39 cellular contexts compared by ENCODE assay signal in the genomic region with DNA sequence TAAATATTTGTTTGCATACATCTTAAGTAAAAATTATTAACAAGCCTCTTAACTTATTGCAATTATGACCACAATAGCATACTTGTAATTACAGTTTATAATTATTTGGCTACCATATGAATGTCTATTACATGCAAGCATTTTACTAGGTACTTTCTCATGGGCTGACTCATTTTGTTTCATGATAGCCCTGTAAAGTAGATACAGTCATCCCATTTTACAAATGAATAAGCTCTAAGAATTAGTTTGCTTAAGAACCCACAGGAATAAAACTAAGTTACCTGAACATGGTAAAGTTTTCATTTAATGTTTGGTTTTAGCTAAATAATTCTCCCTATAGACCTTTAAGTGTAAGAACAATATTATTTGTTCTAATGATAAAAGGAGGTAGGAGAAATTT.
"Had no signal": no experiment of that assay in that cellular context is flagged by ENCODE, and none has a peak within 500 bp of the region (broad histone marks: within the 10 kb centered on the region; RNA-seq: fewer than 3 reads in every experiment).

No MANE protein-coding gene starts in this region.

- H3K27me3 Mint-ChIP-seq: activated naive CD4-positive, alpha-beta T cell treated with anti-CD3 and anti-CD28 coated beads, Interleukin-2, amount 10 ng/mL, durations not matched to agents 7 days and 5 days; activated naive CD4-positive, alpha-beta T cell treated with anti-CD3 and anti-CD28 coated beads, Interleukin-2, amount 50 U/mL, for 24 hours; activated naive CD8-positive, alpha-beta T cell; activated naive CD8-positive, alpha-beta T cell treated with anti-CD3 and anti-CD28 coated beads for 36 hours; activated naive CD8-positive, alpha-beta T cell treated with anti-CD3 and anti-CD28 coated beads, Interleukin-2, amount 10 ng/mL, durations not matched to agents 7 days and 5 days; activated naive CD8-positive, alpha-beta T cell treated with anti-CD3 and anti-CD28 coated beads, Interleukin-2, amount 50 U/mL, for 24 hours; activated T-cell treated with anti-CD3 and anti-CD28 coated beads, Interleukin-2, amount 50 U/mL, for 24 hours; activated T-helper 17 cell treated with anti-CD3 and anti-CD28 coated beads, Interleukin-2, amount 50 U/mL, for 72 hours; brain; central memory CD8-positive, alpha-beta T cell had no signal

- H3K4me3 Mint-ChIP-seq: activated naive CD4-positive, alpha-beta T cell treated with anti-CD3 and anti-CD28 coated beads for 36 hours; activated naive CD4-positive, alpha-beta T cell treated with anti-CD3 and anti-CD28 coated beads, Interleukin-2, amount 10 ng/mL, durations not matched to agents 7 days and 5 days; activated naive CD4-positive, alpha-beta T cell treated with anti-CD3 and anti-CD28 coated beads, Interleukin-2, amount 50 U/mL, for 24 hours; activated naive CD8-positive, alpha-beta T cell; activated naive CD8-positive, alpha-beta T cell treated with anti-CD3 and anti-CD28 coated beads for 36 hours; activated naive CD8-positive, alpha-beta T cell treated with anti-CD3 and anti-CD28 coated beads, Interleukin-2, amount 10 ng/mL, durations not matched to agents 7 days and 5 days; activated naive CD8-positive, alpha-beta T cell treated with anti-CD3 and anti-CD28 coated beads, Interleukin-2, amount 50 U/mL, for 24 hours; activated T-cell treated with anti-CD3 and anti-CD28 coated beads, Interleukin-2, amount 50 U/mL, for 24 hours; activated T-cell treated with anti-CD3 and anti-CD28 coated beads, Interleukin-2, amount 50 U/mL, for 4 hours; activated T-cell treated with anti-CD3 and anti-CD28 coated beads, Interleukin-2, amount 50 U/mL, for 72 hours; activated T-helper 1 cell treated with anti-CD3 and anti-CD28 coated beads, Interleukin-12 subunit alpha, Interleukin-12 subunit beta, Interleukin-2, Interleukin-4 antibody, amounts not matched to agents 30 ng/mL and 10 ng/mL and 1 ng/mL, durations not matched to agents 14 hours and 24 hours and 36 hours; activated T-helper 17 cell treated with anti-CD3 and anti-CD28 coated beads, Interleukin-2, amount 50 U/mL, for 72 hours; brain; central memory CD8-positive, alpha-beta T cell had no signal

- H3K9me3 ChIP-seq: adrenal gland, body of pancreas had no signal

- H3K27ac ChIP-seq: adrenal gland, ascending aorta, body of pancreas, brain microvascular endothelial cell, breast epithelium, cardiac muscle cell had no signal

- DNase-seq: activated effector memory CD4-positive, alpha-beta T cell treated with anti-CD3 and anti-CD28 coated beads, Interleukin-2, amount 50 U/mL, for 16 hours; activated effector memory CD4-positive, alpha-beta T cell treated with Interleukin-2 at 50 U/mL for 16 hours; activated gamma-delta T cell; activated gamma-delta T cell treated with Interleukin-2 at 50 U/mL for 16 hours; activated naive CD4-positive, alpha-beta T cell; activated naive CD4-positive, alpha-beta T cell treated with anti-CD3 and anti-CD28 coated beads for 36 hours; activated naive CD4-positive, alpha-beta T cell treated with anti-CD3 and anti-CD28 coated beads, Interleukin-2, amount 10 ng/mL, durations not matched to agents 7 days and 5 days; activated naive CD4-positive, alpha-beta T cell treated with anti-CD3 and anti-CD28 coated beads, Interleukin-2, amount 50 U/mL, for 16 hours; activated naive CD4-positive, alpha-beta T cell treated with Interleukin-2 at 50 U/mL for 16 hours; activated naive CD8-positive, alpha-beta T cell treated with anti-CD3 and anti-CD28 coated beads for 36 hours; activated naive CD8-positive, alpha-beta T cell treated with anti-CD3 and anti-CD28 coated beads, Interleukin-2, amount 10 ng/mL, durations not matched to agents 7 days and 5 days; activated naive CD8-positive, alpha-beta T cell treated with anti-CD3 and anti-CD28 coated beads, Interleukin-2, amount 50 U/mL, for 24 hours; activated T-cell treated with anti-CD3 and anti-CD28 coated beads, Interleukin-2, amount 50 U/mL, for 1 hour; activated T-cell treated with anti-CD3 and anti-CD28 coated beads, Interleukin-2, amount 50 U/mL, for 24 hours; activated T-cell treated with anti-CD3 and anti-CD28 coated beads, Interleukin-2, amount 50 U/mL, for 4 hours; activated T-cell treated with anti-CD3 and anti-CD28 coated beads, Interleukin-2, amount 50 U/mL, for 48 hours; activated T-cell treated with anti-CD3 and anti-CD28 coated beads, Interleukin-2, amount 50 U/mL, for 72 hours; adrenal gland; amniotic stem cell; amygdala; anterior cingulate cortex; aorta; body of pancreas; brain microvascular endothelial cell; caudate nucleus; central memory CD4-positive, alpha-beta T cell; cerebellar nuclear complex had no signal

- H3K36me3 Mint-ChIP-seq: activated naive CD4-positive, alpha-beta T cell treated with anti-CD3 and anti-CD28 coated beads, Interleukin-2, amount 10 ng/mL, durations not matched to agents 7 days and 5 days; activated naive CD4-positive, alpha-beta T cell treated with anti-CD3 and anti-CD28 coated beads, Interleukin-2, amount 50 U/mL, for 24 hours; activated naive CD8-positive, alpha-beta T cell; activated naive CD8-positive, alpha-beta T cell treated with anti-CD3 and anti-CD28 coated beads for 36 hours; activated naive CD8-positive, alpha-beta T cell treated with anti-CD3 and anti-CD28 coated beads, Interleukin-2, amount 10 ng/mL, durations not matched to agents 7 days and 5 days; brain had no signal

- H3K36me3 ChIP-seq: adrenal gland, ascending aorta, brain microvascular endothelial cell, breast epithelium, cardiac muscle cell had no signal

- H3K27me3 ChIP-seq: adrenal gland, ascending aorta, body of pancreas, brain microvascular endothelial cell, breast epithelium, cardiac muscle cell had no signal

- H3K4me3 ChIP-seq: adrenal gland, ascending aorta, body of pancreas, breast epithelium, cardiac muscle cell had no signal

- H3K4me1 Mint-ChIP-seq: activated naive CD4-positive, alpha-beta T cell treated with anti-CD3 and anti-CD28 coated beads, Interleukin-2, amount 10 ng/mL, durations not matched to agents 7 days and 5 days; activated naive CD4-positive, alpha-beta T cell treated with anti-CD3 and anti-CD28 coated beads, Interleukin-2, amount 50 U/mL, for 24 hours; activated naive CD8-positive, alpha-beta T cell treated with anti-CD3 and anti-CD28 coated beads for 36 hours; activated naive CD8-positive, alpha-beta T cell treated with anti-CD3 and anti-CD28 coated beads, Interleukin-2, amount 10 ng/mL, durations not matched to agents 7 days and 5 days; activated naive CD8-positive, alpha-beta T cell treated with anti-CD3 and anti-CD28 coated beads, Interleukin-2, amount 50 U/mL, for 24 hours; activated T-helper 17 cell treated with anti-CD3 and anti-CD28 coated beads, Interleukin-2, amount 50 U/mL, for 72 hours; brain; central memory CD8-positive, alpha-beta T cell had no signal

- FAIRE-seq: astrocyte had no signal

- ATAC-seq: activated naive CD4-positive, alpha-beta T cell treated with anti-CD3 and anti-CD28 coated beads, Interleukin-2, amount 50 U/mL, for 72 hours; activated naive CD8-positive, alpha-beta T cell treated with anti-CD3 and anti-CD28 coated beads, Interleukin-2, amount 50 U/mL, for 24 hours; activated T-cell treated with anti-CD3 and anti-CD28 coated beads, Interleukin-2, amount 50 U/mL, for 4 hours; activated T-cell treated with anti-CD3 and anti-CD28 coated beads, Interleukin-2, amount 50 U/mL, for 72 hours; activated T-helper 17 cell treated with anti-CD3 and anti-CD28 coated beads, Interleukin-2, amount 50 U/mL, for 72 hours; body of pancreas had no signal

- H3K27ac Mint-ChIP-seq: activated naive CD4-positive, alpha-beta T cell treated with anti-CD3 and anti-CD28 coated beads for 36 hours; activated naive CD4-positive, alpha-beta T cell treated with anti-CD3 and anti-CD28 coated beads, Interleukin-2, amount 10 ng/mL, durations not matched to agents 7 days and 5 days; activated naive CD4-positive, alpha-beta T cell treated with anti-CD3 and anti-CD28 coated beads, Interleukin-2, amount 50 U/mL, for 24 hours; activated naive CD4-positive, alpha-beta T cell treated with anti-CD3 and anti-CD28 coated beads, Interleukin-2, amount 50 U/mL, for 72 hours; activated naive CD8-positive, alpha-beta T cell; activated naive CD8-positive, alpha-beta T cell treated with anti-CD3 and anti-CD28 coated beads for 36 hours; activated naive CD8-positive, alpha-beta T cell treated with anti-CD3 and anti-CD28 coated beads, Interleukin-2, amount 10 ng/mL, durations not matched to agents 7 days and 5 days; activated naive CD8-positive, alpha-beta T cell treated with anti-CD3 and anti-CD28 coated beads, Interleukin-2, amount 50 U/mL, for 24 hours; activated T-cell treated with anti-CD3 and anti-CD28 coated beads, Interleukin-2, amount 50 U/mL, for 24 hours; activated T-cell treated with anti-CD3 and anti-CD28 coated beads, Interleukin-2, amount 50 U/mL, for 72 hours; activated T-helper 1 cell treated with anti-CD3 and anti-CD28 coated beads, Interleukin-12 subunit alpha, Interleukin-12 subunit beta, Interleukin-2, Interleukin-4 antibody, amounts not matched to agents 30 ng/mL and 10 ng/mL and 1 ng/mL, durations not matched to agents 14 hours and 24 hours and 36 hours; activated T-helper 17 cell treated with anti-CD3 and anti-CD28 coated beads, Interleukin-2, amount 50 U/mL, for 72 hours; activated T-helper 2 cell treated with anti-CD3 and anti-CD28 coated beads, Interferon-gamma antibody, Interleukin-2, Interleukin-4, amounts not matched to agents 10 μg/mL and 5 μg/mL and 100 μg/mL, durations not matched to agents 14 hours and 24 hours and 36 hours; brain had no signal

- H3K4me1 ChIP-seq: adrenal gland, ascending aorta, body of pancreas, breast epithelium had no signal
